Comparison of ENCODE assay signal across 8 cellular contexts in the genomic region with DNA sequence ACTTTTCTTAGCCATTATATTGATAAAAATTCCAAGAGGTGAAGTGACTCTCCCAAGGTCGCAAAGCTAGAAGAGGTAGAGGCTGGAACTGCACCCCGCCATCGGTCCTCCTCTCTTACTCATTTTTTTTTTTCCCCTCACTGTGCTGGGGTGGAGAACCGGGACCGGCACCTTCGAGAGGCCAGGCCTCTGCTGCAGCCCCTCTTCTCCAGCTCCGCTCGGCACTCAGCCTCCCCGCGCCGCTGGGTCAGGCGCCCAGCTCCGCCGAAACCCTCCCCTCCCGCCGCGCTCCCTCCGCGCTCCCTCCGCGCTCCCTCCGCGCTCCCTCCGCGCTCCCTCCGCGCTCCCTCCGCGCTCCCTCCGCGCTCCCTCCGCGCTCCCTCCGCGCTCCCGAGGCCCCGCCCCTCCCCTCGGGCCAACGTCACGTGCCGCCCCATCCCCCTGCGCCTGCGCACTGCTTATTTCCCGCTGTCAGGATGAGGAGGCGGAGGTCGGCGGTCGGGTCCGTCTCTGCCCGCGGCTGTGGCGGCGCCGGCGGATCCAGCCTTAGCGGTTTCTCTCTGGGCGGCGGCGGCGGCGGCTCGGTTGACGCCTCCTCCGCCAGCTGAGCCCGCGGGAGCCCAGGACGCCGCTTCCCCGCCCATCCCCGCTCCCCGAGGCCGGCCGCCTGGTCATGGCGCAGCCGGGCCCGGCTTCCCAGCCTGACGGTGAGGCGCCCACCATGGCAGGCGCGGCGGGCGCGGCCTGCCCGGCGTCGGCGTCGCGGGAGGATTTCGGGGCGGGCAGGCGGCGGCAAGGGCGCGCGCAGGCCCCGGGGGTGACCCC. TPM values are rescaled to one million over a fixed set of nuclear protein-coding genes. Genes with fewer than 3 reads are reported as not detected.
DNase-seq lines count a peak whose midpoint lies in the region; ATAC-seq and TF ChIP-seq lines count a peak whose summit lies in the region.

A gene with protein sequence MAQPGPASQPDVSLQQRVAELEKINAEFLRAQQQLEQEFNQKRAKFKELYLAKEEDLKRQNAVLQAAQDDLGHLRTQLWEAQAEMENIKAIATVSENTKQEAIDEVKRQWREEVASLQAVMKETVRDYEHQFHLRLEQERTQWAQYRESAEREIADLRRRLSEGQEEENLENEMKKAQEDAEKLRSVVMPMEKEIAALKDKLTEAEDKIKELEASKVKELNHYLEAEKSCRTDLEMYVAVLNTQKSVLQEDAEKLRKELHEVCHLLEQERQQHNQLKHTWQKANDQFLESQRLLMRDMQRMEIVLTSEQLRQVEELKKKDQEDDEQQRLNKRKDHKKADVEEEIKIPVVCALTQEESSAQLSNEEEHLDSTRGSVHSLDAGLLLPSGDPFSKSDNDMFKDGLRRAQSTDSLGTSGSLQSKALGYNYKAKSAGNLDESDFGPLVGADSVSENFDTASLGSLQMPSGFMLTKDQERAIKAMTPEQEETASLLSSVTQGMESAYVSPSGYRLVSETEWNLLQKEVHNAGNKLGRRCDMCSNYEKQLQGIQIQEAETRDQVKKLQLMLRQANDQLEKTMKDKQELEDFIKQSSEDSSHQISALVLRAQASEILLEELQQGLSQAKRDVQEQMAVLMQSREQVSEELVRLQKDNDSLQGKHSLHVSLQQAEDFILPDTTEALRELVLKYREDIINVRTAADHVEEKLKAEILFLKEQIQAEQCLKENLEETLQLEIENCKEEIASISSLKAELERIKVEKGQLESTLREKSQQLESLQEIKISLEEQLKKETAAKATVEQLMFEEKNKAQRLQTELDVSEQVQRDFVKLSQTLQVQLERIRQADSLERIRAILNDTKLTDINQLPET (plus strand): TSS at position 471 of the 825 bp plus-strand sequence. CDS start 203 bp downstream, at position 674.

- peak; percentile 85 for TF ChIP-seq POLR2A in GM18526 (IDR thresholded peaks at IDR 0.05; ENCODE audit: extremely low read depth, insufficient read length)

- peak; percentile 63 for ATAC-seq in HG03159 (IDR thresholded peaks at IDR 0.05; ENCODE audit: unreplicated experiment)

- peak; percentile 65 for DNase-seq in A172 (ENCODE audit: low spot score)
- DNase-seq in NCI-H510A treated with DMSO at 0.1 percent for 48 hours (lab: John Stamatoyannopoulos, UW) = peak; percentile 86
- DNase-seq in activated CD4-positive, alpha-beta T cell treated with anti-CD3 and anti-CD28 coated beads for 4 hours = peak; percentile 95 to 96
- peak; percentile 88 for DNase-seq in kidney tubule cell (ENCODE audit: low spot score)
- peak; percentile 91 to 94 for DNase-seq in stimulated activated CD4-positive, alpha-beta T cell treated with anti-CD3 and anti-CD28 coated beads, Interleukin-1b, Interleukin-23, amount 100 ng/mL, for 1 hour (ENCODE audit: low read depth in 2 of 2)

- H3K27ac ChIP-seq in cingulate gyrus (ENCODE audit: low read depth, low read length) = peak within 1 kb of the TSS; percentile 39

RNA-seq across cellular contexts. Expression of the gene that starts here (rescaled TPM):
- total RNA-seq in A172 (2014; rRNA removed; shearing (Covaris generic)) = 54.0 and 60.9 TPM in 2 replicates

Comparison
In these comparisons a context has a peak if more than half of its experiments do, and no peak if none do; other contexts are left out.
1. Peak in every context shown above with its lines: DNase-seq, ATAC-seq and H3K27ac ChIP-seq.